15 cellular contexts compared by ENCODE assay signal in genomic region chr3:141804778-141805639, GRCh38. TPM values are rescaled to one million over a fixed set of nuclear protein-coding genes. Genes with fewer than 3 reads are reported as not detected.
"Had no signal": no experiment of that assay in that cellular context is flagged by ENCODE, and none has a peak within 500 bp of the region (broad histone marks: within the 10 kb centered on the region; RNA-seq: fewer than 3 reads in every experiment).

No MANE protein-coding gene starts in this region.

- H3K4me3 ChIP-seq: ascending aorta, cardiac muscle cell, gastrocnemius medialis, tibial nerve had no signal

- H3K4me1 Mint-ChIP-seq: activated naive CD8-positive, alpha-beta T cell treated with anti-CD3 and anti-CD28 coated beads, Interleukin-2, amount 10 ng/mL, durations not matched to agents 7 days and 5 days; naive B cell had no signal

- DNase-seq: activated CD4-positive, alpha-beta memory T cell treated with anti-CD3 and anti-CD28 coated beads for 36 hours; activated gamma-delta T cell; activated naive CD8-positive, alpha-beta T cell treated with anti-CD3 and anti-CD28 coated beads, Interleukin-2, amount 10 ng/mL, durations not matched to agents 7 days and 5 days; activated T-cell treated with anti-CD3 and anti-CD28 coated beads, Interleukin-2, amount 50 U/mL, for 4 hours; gastrocnemius medialis; naive B cell; T-helper 9 cell had no signal

- H3K79me2 ChIP-seq: parathyroid adenoma had no signal

- H3K9me3 ChIP-seq: ascending aorta, gastrocnemius medialis had no signal

- H3K27ac ChIP-seq: ascending aorta, cardiac muscle cell, gastrocnemius medialis, parathyroid adenoma, tibial nerve had no signal

- H3K36me3 Mint-ChIP-seq: activated CD4-positive, alpha-beta memory T cell treated with anti-CD3 and anti-CD28 coated beads for 36 hours; activated naive CD8-positive, alpha-beta T cell treated with anti-CD3 and anti-CD28 coated beads, Interleukin-2, amount 10 ng/mL, durations not matched to agents 7 days and 5 days; naive B cell had no signal

- H3K27me3 Mint-ChIP-seq: activated CD4-positive, alpha-beta memory T cell treated with anti-CD3 and anti-CD28 coated beads for 36 hours; naive B cell had no signal

- H2AFZ ChIP-seq: parathyroid adenoma had no signal

- H3K4me3 Mint-ChIP-seq: activated CD4-positive, alpha-beta memory T cell treated with anti-CD3 and anti-CD28 coated beads for 36 hours; activated naive CD8-positive, alpha-beta T cell treated with anti-CD3 and anti-CD28 coated beads, Interleukin-2, amount 10 ng/mL, durations not matched to agents 7 days and 5 days; activated T-cell treated with anti-CD3 and anti-CD28 coated beads, Interleukin-2, amount 50 U/mL, for 4 hours; mesothelial cell of epicardium; naive B cell had no signal

- H3K36me3 ChIP-seq: ascending aorta, cardiac muscle cell, gastrocnemius medialis, tibial nerve had no signal

- H3K27me3 ChIP-seq: ascending aorta, cardiac muscle cell, gastrocnemius medialis, tibial nerve had no signal

- H3K9me3 Mint-ChIP-seq: activated T-cell treated with anti-CD3 and anti-CD28 coated beads, Interleukin-2, amount 50 U/mL, for 4 hours had no signal

- H3K9ac ChIP-seq: parathyroid adenoma had no signal

- H3K4me1 ChIP-seq: ascending aorta, gastrocnemius medialis, parathyroid adenoma, tibial nerve had no signal

- H3K27ac Mint-ChIP-seq: activated CD4-positive, alpha-beta memory T cell treated with anti-CD3 and anti-CD28 coated beads for 36 hours; activated naive CD8-positive, alpha-beta T cell treated with anti-CD3 and anti-CD28 coated beads, Interleukin-2, amount 10 ng/mL, durations not matched to agents 7 days and 5 days; mesothelial cell of epicardium; naive B cell had no signal

RNA-seq across cellular contexts. Expression of gene GRK7, which starts 41.8 kb away (rescaled TPM):
- total RNA-seq: activated CD4-positive, alpha-beta memory T cell treated with anti-CD3 and anti-CD28 coated beads for 36 hours; activated naive CD8-positive, alpha-beta T cell treated with anti-CD3 and anti-CD28 coated beads, Interleukin-2, amount 10 ng/mL, durations not matched to agents 7 days and 5 days; activated T-cell treated with anti-CD3 and anti-CD28 coated beads, Interleukin-2, amount 50 U/mL, for 4 hours; ascending aorta; cardiac muscle cell; kidney epithelial cell; mesothelial cell of epicardium; skeletal muscle tissue had no signal
- polyA plus RNA-seq: cardiac muscle cell, fibroblast of lung had no signal
